ENCODE assay signal across 12 cellular contexts in genomic region chr1:86753700-86754099, GRCh38. TPM values are rescaled to one million over a fixed set of nuclear protein-coding genes. Genes with fewer than 3 reads are reported as not detected.
DNase-seq lines count a peak whose midpoint lies in the region; ATAC-seq lines count a peak whose summit lies in the region.
"Had no signal": no experiment of that assay in that cellular context is flagged by ENCODE, and none has a peak within 500 bp of the region (broad histone marks: within the 10 kb centered on the region; RNA-seq: fewer than 3 reads in every experiment).

No MANE protein-coding gene starts in this region.

- H2BK5ac ChIP-seq in mesendoderm (ENCODE audit: low read length): no peak overlapping the region

- H3K4me3 ChIP-seq in mesendoderm (ENCODE audit: low read length): no peak overlapping the region
- H3K4me3 ChIP-seq: vagina had no signal

- no peak overlapping the region for H4K8ac ChIP-seq in mesendoderm (ENCODE audit: low read depth, low read length)

- H2AK5ac ChIP-seq in mesendoderm (ENCODE audit: low read length): no peak overlapping the region

- no peak overlapping the region for H2BK120ac ChIP-seq in mesendoderm (ENCODE audit: low read depth, low read length)

- H3K27ac Mint-ChIP-seq in activated CD4-positive, alpha-beta memory T cell treated with anti-CD3 and anti-CD28 coated beads for 36 hours: no peak overlapping the region
- no peak overlapping the region for H3K27ac Mint-ChIP-seq in activated CD4-positive, alpha-beta memory T cell treated with anti-CD3 and anti-CD28 coated beads, Interleukin-2, amount 10 ng/mL, durations not matched to agents 7 days and 5 days
- no peak overlapping the region for H3K27ac Mint-ChIP-seq in T-helper 2 cell treated with Interferon-gamma antibody and Interleukin-4, amounts not matched to agents 5 μg/mL and 100 μg/mL, for 36 hours
- H3K27ac Mint-ChIP-seq: IgD-negative memory B cell had no signal

- peaks cover 12% of the 10 kb centered on the region for H3K4me1 Mint-ChIP-seq in activated CD4-positive, alpha-beta memory T cell treated with anti-CD3 and anti-CD28 coated beads for 36 hours (ENCODE audit: low read depth)
- H3K4me1 Mint-ChIP-seq in activated CD4-positive, alpha-beta memory T cell treated with anti-CD3 and anti-CD28 coated beads, Interleukin-2, amount 10 ng/mL, durations not matched to agents 7 days and 5 days: no peaks in the 10 kb centered on the region
- no peaks in the 10 kb centered on the region for H3K4me1 Mint-ChIP-seq in T-helper 2 cell treated with Interferon-gamma antibody and Interleukin-4, amounts not matched to agents 5 μg/mL and 100 μg/mL, for 36 hours (ENCODE audit: low read depth)

- DNase-seq in activated CD4-positive, alpha-beta memory T cell treated with anti-CD3 and anti-CD28 coated beads for 36 hours: peak; percentile 40
- no peak for DNase-seq in activated CD4-positive, alpha-beta memory T cell treated with anti-CD3 and anti-CD28 coated beads, Interleukin-2, amount 10 ng/mL, durations not matched to agents 7 days and 5 days
- DNase-seq in M059J (ENCODE audit: low read depth) (peak; percentile 57), mesendoderm (peak; percentile 65), Ammon's horn (ENCODE audit: low spot score) (no peak), GM19240 (ENCODE audit: insufficient read length, low spot score) (no peak)
- peak; percentile 6 for DNase-seq in T-helper 2 cell treated with Interferon-gamma antibody and Interleukin-4, amounts not matched to agents 5 μg/mL and 100 μg/mL, for 36 hours (ENCODE audit: low spot score)
- DNase-seq: activated CD4-positive, CD25-positive, alpha-beta regulatory T cell; kidney glomerular epithelial cell had no signal

- no peak overlapping the region for H4K5ac ChIP-seq in mesendoderm (ENCODE audit: low read length)

- H3K4ac ChIP-seq in mesendoderm (ENCODE audit: low read depth, low read length): no peak overlapping the region

- CTCF ChIA-PET in activated CD4-positive, alpha-beta memory T cell treated with anti-CD3 and anti-CD28 coated beads for 36 hours (lab: Charles Lee): interaction anchor here (1.1 to 1.7 kb wide), 7 partner anchors 10 to 374 kb away, joined by 3 to 7 read pairs (median 3); no protein-coding TSS in a partner anchor
- CTCF ChIA-PET in activated CD4-positive, alpha-beta memory T cell treated with anti-CD3 and anti-CD28 coated beads, Interleukin-2, amount 10 ng/mL, durations not matched to agents 7 days and 5 days (lab: Charles Lee): interaction anchor here (0.7 to 1.9 kb wide), 4 partner anchors 12 to 332 kb away, joined by 3 to 9 read pairs (median 3); partner anchors contain the start of gene SH3GLB1

- POLR2A ChIA-PET in activated CD4-positive, alpha-beta memory T cell treated with anti-CD3 and anti-CD28 coated beads for 36 hours (lab: Charles Lee): no interaction called here
- POLR2A ChIA-PET in activated CD4-positive, alpha-beta memory T cell treated with anti-CD3 and anti-CD28 coated beads, Interleukin-2, amount 10 ng/mL, durations not matched to agents 7 days and 5 days (lab: Charles Lee): interaction anchor here (0.6 kb wide), 1 partner anchor 51 kb away, joined by 3 read pairs; no protein-coding TSS in a partner anchor

- no peak overlapping the region for H3K4me2 ChIP-seq in mesendoderm (ENCODE audit: low read length)

- no peaks in the 10 kb centered on the region for H3K9me3 Mint-ChIP-seq in activated CD4-positive, alpha-beta memory T cell treated with anti-CD3 and anti-CD28 coated beads for 36 hours
- H3K9me3 Mint-ChIP-seq in activated CD4-positive, alpha-beta memory T cell treated with anti-CD3 and anti-CD28 coated beads, Interleukin-2, amount 10 ng/mL, durations not matched to agents 7 days and 5 days: no peaks in the 10 kb centered on the region
- H3K9me3 Mint-ChIP-seq in T-helper 2 cell treated with Interferon-gamma antibody and Interleukin-4, amounts not matched to agents 5 μg/mL and 100 μg/mL, for 36 hours: no peaks in the 10 kb centered on the region

- peaks cover 25% of the 10 kb centered on the region for H3K27me3 Mint-ChIP-seq in activated CD4-positive, alpha-beta memory T cell treated with anti-CD3 and anti-CD28 coated beads for 36 hours
- H3K27me3 Mint-ChIP-seq in activated CD4-positive, alpha-beta memory T cell treated with anti-CD3 and anti-CD28 coated beads, Interleukin-2, amount 10 ng/mL, durations not matched to agents 7 days and 5 days: peaks cover 3% of the 10 kb centered on the region
- peaks cover 5% of the 10 kb centered on the region for H3K27me3 Mint-ChIP-seq in T-helper 2 cell treated with Interferon-gamma antibody and Interleukin-4, amounts not matched to agents 5 μg/mL and 100 μg/mL, for 36 hours (ENCODE audit: low read depth)

- H3K23ac ChIP-seq in mesendoderm (ENCODE audit: low read length): no peak overlapping the region

- H3K4me3 Mint-ChIP-seq in activated CD4-positive, alpha-beta memory T cell treated with anti-CD3 and anti-CD28 coated beads for 36 hours: no peak overlapping the region
- no peak overlapping the region for H3K4me3 Mint-ChIP-seq in activated CD4-positive, alpha-beta memory T cell treated with anti-CD3 and anti-CD28 coated beads, Interleukin-2, amount 10 ng/mL, durations not matched to agents 7 days and 5 days
- H3K4me3 Mint-ChIP-seq in T-helper 2 cell treated with Interferon-gamma antibody and Interleukin-4, amounts not matched to agents 5 μg/mL and 100 μg/mL, for 36 hours: no peak overlapping the region

- peaks cover 16% of the 10 kb centered on the region for H3K4me1 ChIP-seq in mesendoderm (ENCODE audit: control insufficient read depth, low read depth, low read length)
- H3K4me1 ChIP-seq: vagina had no signal

- H2BK15ac ChIP-seq in mesendoderm (replicated peaks; ENCODE audit: low read depth): no peak overlapping the region

- intact Hi-C loops in activated CD4-positive, alpha-beta memory T cell treated with anti-CD3 and anti-CD28 coated beads for 36 hours (cut with micrococcal nuclease): no loop called here

- H3K79me1 ChIP-seq in mesendoderm (ENCODE audit: low read length): no peaks in the 10 kb centered on the region

- H3K36me3 ChIP-seq in mesendoderm (ENCODE audit: control insufficient read depth, insufficient read depth, low read length): no peaks in the 10 kb centered on the region
- H3K36me3 ChIP-seq: vagina had no signal

- H3K56ac ChIP-seq in mesendoderm (ENCODE audit: low read length): no peak overlapping the region

- no peaks in the 10 kb centered on the region for H3K27me3 ChIP-seq in mesendoderm (ENCODE audit: insufficient read depth, low read length, poor library complexity)
- H3K27me3 ChIP-seq: vagina had no signal

- peak overlapping the region; percentile 19 for H3K18ac ChIP-seq in mesendoderm (ENCODE audit: low read length)

- no peak for ATAC-seq in HG03460 (IDR thresholded peaks at IDR 0.05; ENCODE audit: unreplicated experiment)

- no peaks in the 10 kb centered on the region for H3K79me2 ChIP-seq in mesendoderm (ENCODE audit: control insufficient read depth, insufficient read depth, low read length)

- H3K9ac ChIP-seq in mesendoderm (ENCODE audit: low read length): no peak overlapping the region

- no peak overlapping the region for H3K27ac ChIP-seq in mesendoderm (ENCODE audit: low read depth, low read length)
- H3K27ac ChIP-seq: vagina had no signal

- no peaks in the 10 kb centered on the region for H3K36me3 Mint-ChIP-seq in activated CD4-positive, alpha-beta memory T cell treated with anti-CD3 and anti-CD28 coated beads for 36 hours
- no peaks in the 10 kb centered on the region for H3K36me3 Mint-ChIP-seq in activated CD4-positive, alpha-beta memory T cell treated with anti-CD3 and anti-CD28 coated beads, Interleukin-2, amount 10 ng/mL, durations not matched to agents 7 days and 5 days (ENCODE audit: low read depth)
- no peaks in the 10 kb centered on the region for H3K36me3 Mint-ChIP-seq in T-helper 2 cell treated with Interferon-gamma antibody and Interleukin-4, amounts not matched to agents 5 μg/mL and 100 μg/mL, for 36 hours (ENCODE audit: low read depth)
- H3K36me3 Mint-ChIP-seq: IgD-negative memory B cell had no signal

RNA-seq across cellular contexts. Expression of gene SH3GLB1, which starts 49.3 kb away (rescaled TPM):
- 10 to 100 TPM; 64.3 to 65.3 TPM for total RNA-seq in activated CD4-positive, alpha-beta memory T cell treated with anti-CD3 and anti-CD28 coated beads for 36 hours
- 10 to 100 TPM; 79.6 to 82.8 TPM for total RNA-seq in activated CD4-positive, alpha-beta memory T cell treated with anti-CD3 and anti-CD28 coated beads, Interleukin-2, amount 10 ng/mL, durations not matched to agents 7 days and 5 days
- total RNA-seq in M059J (2014; rRNA removed; shearing (Covaris generic)): 44.3 and 59.3 TPM in 2 replicates
- polyA plus RNA-seq in mesendoderm (2013, experiment 1 of 2): 27.8 TPM
- 28.2 TPM for polyA plus RNA-seq in mesendoderm (2013, experiment 2 of 2)

Comparison
In these comparisons a context has a peak if more than half of its experiments do, and no peak if none do; other contexts are left out.
1. DNase-seq: peak in activated CD4-positive, alpha-beta memory T cell treated with anti-CD3 and anti-CD28 coated beads for 36 hours (single experiment), M059J (single experiment), T-helper 2 cell treated with Interferon-gamma antibody and Interleukin-4, amounts not matched to agents 5 μg/mL and 100 μg/mL, for 36 hours (single experiment) and mesendoderm (single experiment); none in activated CD4-positive, alpha-beta memory T cell treated with anti-CD3 and anti-CD28 coated beads, Interleukin-2, amount 10 ng/mL, durations not matched to agents 7 days and 5 days (single experiment), Ammon's horn (single experiment) and GM19240 (single experiment).